ENCODE assay signal across 22 cellular contexts in genomic region chr7:13165854-13166253, GRCh38.
"Had no signal": no experiment of that assay in that cellular context is flagged by ENCODE, and none has a peak within 500 bp of the region (broad histone marks: within the 10 kb centered on the region; RNA-seq: fewer than 3 reads in every experiment).

No MANE protein-coding gene starts in this region.

- H3K27ac ChIP-seq: coronary artery, dorsolateral prefrontal cortex, esophagus muscularis mucosa, foreskin keratinocyte, gastroesophageal sphincter, heart right ventricle, lower lobe of right lung, prostate gland, sigmoid colon, testis, tibial artery had no signal

- H3K36me3 ChIP-seq: esophagus muscularis mucosa, gastroesophageal sphincter, heart right ventricle, lower lobe of right lung, prostate gland, sigmoid colon, tibial artery had no signal

- DNase-seq: dorsolateral prefrontal cortex; effector CD4-positive, alpha-beta T cell; foreskin keratinocyte; heart right ventricle; hypothalamus; immature natural killer cell; left ventricle myocardium superior; lower lobe of right lung; naive thymus-derived CD8-positive, alpha-beta T cell; nephron progenitor cell; right cardiac atrium; sigmoid colon; stimulated activated CD4-positive, alpha-beta T cell treated with anti-CD3 and anti-CD28 coated beads, Interleukin-4, amount 100 ng/mL, for 4 hours; stimulated activated naive CD8-positive, alpha-beta T cell treated with anti-CD3 and anti-CD28 coated beads, Interleukin-15, Interleukin-2, amounts not matched to agents 100 U/mL and 50 U/mL, for 24 hours; substantia nigra; testis; tibial artery had no signal

- H3K9me3 ChIP-seq: esophagus muscularis mucosa, gastroesophageal sphincter, heart right ventricle, lower lobe of right lung, prostate gland, sigmoid colon, testis, tibial artery had no signal

- ATAC-seq: foreskin keratinocyte; gastroesophageal sphincter; heart right ventricle; left ventricle myocardium superior; lower lobe of right lung; naive thymus-derived CD8-positive, alpha-beta T cell; right cardiac atrium; stimulated activated memory B cell treated with anti-CD40 and anti-IgM and Interleukin-4, amounts not matched to agents 10 μg/mL and 1 μg/mL and 100 μg/mL, for 72 hours; stimulated activated naive CD8-positive, alpha-beta T cell treated with anti-CD3 and anti-CD28 coated beads, Interleukin-15, Interleukin-2, amounts not matched to agents 100 U/mL and 50 U/mL, for 24 hours had no signal

- H3K27me3 ChIP-seq: dorsolateral prefrontal cortex, esophagus muscularis mucosa, foreskin keratinocyte, gastroesophageal sphincter, heart right ventricle, sigmoid colon, testis, tibial artery had no signal

- H3K4me3 ChIP-seq: coronary artery, dorsolateral prefrontal cortex, esophagus muscularis mucosa, gastroesophageal sphincter, heart right ventricle, lower lobe of right lung, prostate gland, sigmoid colon, testis, tibial artery had no signal

- H3K4me1 ChIP-seq: esophagus muscularis mucosa, foreskin keratinocyte, gastroesophageal sphincter, heart right ventricle, lower lobe of right lung, prostate gland, sigmoid colon, testis, tibial artery had no signal
